In the genomic region with DNA sequence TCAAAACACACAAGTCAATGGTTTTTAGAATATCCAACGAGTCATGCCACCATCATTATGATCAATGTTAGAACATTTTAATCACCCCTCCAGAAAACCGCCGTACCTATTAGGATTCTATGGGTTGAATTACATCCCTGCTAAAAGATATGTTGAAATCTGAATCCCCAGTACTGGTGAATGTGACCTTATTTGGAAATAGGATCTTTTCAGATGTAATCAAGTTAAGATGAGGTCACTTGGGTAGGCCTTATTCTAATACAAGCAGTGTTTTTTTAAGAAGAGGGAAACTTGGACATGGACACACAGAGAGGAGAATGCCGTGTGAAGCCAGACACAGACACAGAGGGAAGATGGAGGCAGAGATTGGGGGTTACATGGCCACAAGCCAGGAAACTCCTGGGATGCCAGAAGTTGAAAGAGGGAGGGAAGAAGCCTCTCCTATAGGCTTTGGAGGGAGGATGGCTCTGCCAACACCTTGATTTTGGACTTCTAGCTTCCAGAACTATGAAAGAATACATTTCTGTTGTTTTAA, we compare ENCODE assay signal across 19 cellular contexts.
"Had no signal": no experiment of that assay in that cellular context is flagged by ENCODE, and none has a peak within 500 bp of the region (broad histone marks: within the 10 kb centered on the region; RNA-seq: fewer than 3 reads in every experiment).

No MANE protein-coding gene starts in this region.

- H3K27ac Mint-ChIP-seq: activated CD4-positive, alpha-beta T cell treated with anti-CD3 and anti-CD28 coated beads, Interleukin-2, amount 10 ng/mL, durations not matched to agents 7 days and 5 days; activated naive CD4-positive, alpha-beta T cell treated with anti-CD3 and anti-CD28 coated beads, Interleukin-2, amount 10 ng/mL, durations not matched to agents 7 days and 5 days; activated T-helper 2 cell treated with anti-CD3 and anti-CD28 coated beads, Interferon-gamma antibody, Interleukin-2, Interleukin-4, amounts not matched to agents 10 μg/mL and 5 μg/mL and 100 μg/mL, durations not matched to agents 14 hours and 24 hours and 36 hours; endodermal cell; mesothelial cell of epicardium; T-helper 1 cell treated with Interleukin-12 subunit alpha and Interleukin-12 subunit beta and Interleukin-4 antibody, amounts not matched to agents 30 μg/mL and 1 μg/mL, for 36 hours had no signal

- H3K9me3 Mint-ChIP-seq: activated CD4-positive, alpha-beta T cell treated with anti-CD3 and anti-CD28 coated beads, Interleukin-2, amount 10 ng/mL, durations not matched to agents 7 days and 5 days; activated naive CD4-positive, alpha-beta T cell treated with anti-CD3 and anti-CD28 coated beads, Interleukin-2, amount 10 ng/mL, durations not matched to agents 7 days and 5 days; activated T-helper 2 cell treated with anti-CD3 and anti-CD28 coated beads, Interferon-gamma antibody, Interleukin-2, Interleukin-4, amounts not matched to agents 10 μg/mL and 5 μg/mL and 100 μg/mL, durations not matched to agents 14 hours and 24 hours and 36 hours; endodermal cell; T-helper 1 cell treated with Interleukin-12 subunit alpha and Interleukin-12 subunit beta and Interleukin-4 antibody, amounts not matched to agents 30 μg/mL and 1 μg/mL, for 36 hours had no signal

- H3K9me3 ChIP-seq: adrenal gland, tibial nerve had no signal

- H3K4me3 Mint-ChIP-seq: activated CD4-positive, alpha-beta T cell treated with anti-CD3 and anti-CD28 coated beads, Interleukin-2, amount 10 ng/mL, durations not matched to agents 7 days and 5 days; activated naive CD4-positive, alpha-beta T cell treated with anti-CD3 and anti-CD28 coated beads, Interleukin-2, amount 10 ng/mL, durations not matched to agents 7 days and 5 days; endodermal cell; mesothelial cell of epicardium; T-helper 1 cell treated with Interleukin-12 subunit alpha and Interleukin-12 subunit beta and Interleukin-4 antibody, amounts not matched to agents 30 μg/mL and 1 μg/mL, for 36 hours had no signal

- H3K27ac ChIP-seq: adrenal gland, brain microvascular endothelial cell, parathyroid adenoma, skin epidermis, tibial nerve had no signal

- H3K4me3 ChIP-seq: adrenal gland, skin epidermis, tibial nerve had no signal

- H3K4me1 ChIP-seq: parathyroid adenoma, tibial nerve had no signal

- H3K36me3 ChIP-seq: adrenal gland, brain microvascular endothelial cell, tibial nerve had no signal

- H3K36me3 Mint-ChIP-seq: activated naive CD4-positive, alpha-beta T cell treated with anti-CD3 and anti-CD28 coated beads, Interleukin-2, amount 10 ng/mL, durations not matched to agents 7 days and 5 days; mesothelial cell of epicardium had no signal

- H3K4me1 Mint-ChIP-seq: activated naive CD4-positive, alpha-beta T cell treated with anti-CD3 and anti-CD28 coated beads, Interleukin-2, amount 10 ng/mL, durations not matched to agents 7 days and 5 days had no signal

- DNase-seq: activated CD4-positive, alpha-beta T cell treated with anti-CD3 and anti-CD28 coated beads, Interleukin-2, amount 10 ng/mL, durations not matched to agents 7 days and 5 days; activated CD4-positive, CD25-positive, alpha-beta regulatory T cell; activated CD8-positive, alpha-beta memory T cell treated with anti-CD3 and anti-CD28 coated beads for 24 hours; activated naive CD4-positive, alpha-beta T cell treated with anti-CD3 and anti-CD28 coated beads, Interleukin-2, amount 10 ng/mL, durations not matched to agents 7 days and 5 days; activated T-cell treated with anti-CD3 and anti-CD28 coated beads for 4 hours; adrenal gland; brain microvascular endothelial cell; cerebellar nuclear complex; endodermal cell; erythroblast; foreskin melanocyte; head of caudate nucleus; retina had no signal

- H3K27me3 ChIP-seq: adrenal gland, brain microvascular endothelial cell, tibial nerve had no signal
